ENCODE assay signal across 8 cellular contexts in genomic region chr6:44223471-44224153, GRCh38. TPM values are rescaled to one million over a fixed set of nuclear protein-coding genes. Genes with fewer than 3 reads are reported as not detected.
DNase-seq lines count a peak whose midpoint lies in the region; TF ChIP-seq lines count a peak whose summit lies in the region.

TSS of gene SLC29A1 (plus strand) at chr6:44223595. CDS start at chr6:44227314, 3,719 bp downstream.

- CTCF ChIA-PET in CD4-positive, alpha-beta memory T cell (lab: Charles Lee; ENCODE audit: partially characterized antibody): interaction anchor here (0.9 to 6.8 kb wide), 7 partner anchors 12 to 45 kb away, joined by 3 to 84 read pairs (median 11); partner anchors contain the start of genes HSP90AB1 and SLC35B2

- H3K36me3 ChIP-seq in CD4-positive, alpha-beta memory T cell (ENCODE audit: insufficient read depth, low read length): no peaks in the 10 kb centered on the region
- H3K36me3 ChIP-seq in testis (ENCODE audit: low read depth, missing control alignments): no peaks in the 10 kb centered on the region

- H3K9me3 ChIP-seq in CD4-positive, alpha-beta memory T cell (ENCODE audit: control insufficient read depth in 1 of 2, low read length in 2 of 2): no peaks in the 10 kb centered on the region
- H3K9me3 ChIP-seq in testis: no peaks in the 10 kb centered on the region

- H3K4me1 Mint-ChIP-seq in CD4-positive, alpha-beta memory T cell: peaks cover 7 to 31% (median 20%) of the 10 kb centered on the region in 4 donors

- peak within 1 kb of the TSS; percentile 37 to 86 (median 70) for H3K27ac Mint-ChIP-seq in CD4-positive, alpha-beta memory T cell

- peaks cover 29% of the 10 kb centered on the region for H3K4me1 ChIP-seq in CD4-positive, alpha-beta memory T cell (ENCODE audit: insufficient read depth, low read length)
- peaks cover 77% of the 10 kb centered on the region for H3K4me1 ChIP-seq in testis

- H3K36me3 Mint-ChIP-seq in CD4-positive, alpha-beta memory T cell: no peaks in the 10 kb centered on the region

- no peaks in the 10 kb centered on the region for H3K27me3 ChIP-seq in CD4-positive, alpha-beta memory T cell (ENCODE audit: insufficient read depth, low read length)
- H3K27me3 ChIP-seq in testis: no peaks in the 10 kb centered on the region

- peak within 1 kb of the TSS in 1 of 2 donors; percentile 69 for H3K4me3 ChIP-seq in CD4-positive, alpha-beta memory T cell (ENCODE audit: low read length in 2 of 2)
- peak within 1 kb of the TSS; percentile 62 to 68 for H3K4me3 ChIP-seq in testis

- no peaks in the 10 kb centered on the region for H3K9me3 Mint-ChIP-seq in CD4-positive, alpha-beta memory T cell

- peak; percentile 76 to 83 (median 78) for DNase-seq in CD4-positive, alpha-beta memory T cell
- DNase-seq in GM20000 (ENCODE audit: low spot score) (peak; percentile 97), Kasumi-1 (lab: John Stamatoyannopoulos, UW) (peak; percentile 60 to 69), SK-N-DZ (ENCODE audit: low spot score) (peak; percentile 85), germinal center (ENCODE audit: low spot score) (peak; percentile 97), occipital lobe (lab: John Stamatoyannopoulos, UW) (peak; percentile 43), testis (peak; percentile 84)
- peak; percentile 53 to 85 (median 68) for DNase-seq in activated naive CD4-positive, alpha-beta T cell (lab: John Stamatoyannopoulos, UW)

- POLR2A ChIA-PET in CD4-positive, alpha-beta memory T cell (lab: Charles Lee; ENCODE audit: partially characterized antibody): interaction anchor here (0.9 to 5.3 kb wide), 5 partner anchors 14 to 32 kb away, joined by 3 to 72 read pairs (median 16); partner anchors contain the start of genes HSP90AB1 and SLC35B2

- TF ChIP-seq CTCF in GM20000 (IDR thresholded peaks at IDR 0.05; ENCODE audit: extremely low read depth, missing control alignments): no peak
- TF ChIP-seq CTCF in testis (IDR thresholded peaks at IDR 0.05): peak in 1 of 3 experiments; percentile 2

- no peak for TF ChIP-seq POLR2A in testis (IDR thresholded peaks at IDR 0.05)

- no peak within 1 kb of the TSS for H3K27ac ChIP-seq in CD4-positive, alpha-beta memory T cell (ENCODE audit: low read depth, low read length)
- H3K27ac ChIP-seq in testis: peak within 1 kb of the TSS; percentile 49 to 82

- WGBS in testis, 2 donors: 0 to 1% methylated on average over 6 to 72 of the region's 72 CpGs

- peaks cover 2 to 4% of the 10 kb centered on the region in 2 donors for H3K27me3 Mint-ChIP-seq in CD4-positive, alpha-beta memory T cell

- H3K4me3 Mint-ChIP-seq in CD4-positive, alpha-beta memory T cell: peak within 1 kb of the TSS; percentile 82 to 93 (median 85)

- intact Hi-C loops in CD4-positive, alpha-beta memory T cell (cut with micrococcal nuclease): loop anchor here (1.0 to 2.0 kb wide), 3 partner anchors 14 to 33 kb away; partner anchors contain the start of gene SLC35B2
- intact Hi-C loops in testis (cut with DNase I; ENCODE audit: low total_unique reads): no loop called here

RNA-seq across cellular contexts. Expression of gene SLC29A1, which starts in this region (rescaled TPM):
- total RNA-seq in CD4-positive, alpha-beta memory T cell: 1 to 10 TPM; 2.1 to 3.1 TPM
- 1 to 10 TPM; 3.4 to 3.7 TPM for polyA plus RNA-seq in CD4-positive, alpha-beta memory T cell
- 53.3 and 54.4 TPM in 2 replicates for polyA plus RNA-seq in SK-N-DZ (2014; cell fraction: cytosol; rRNA removed)
- 213 and 272 TPM in 2 replicates for polyA plus RNA-seq in SK-N-DZ (2014; cell fraction: nucleus; rRNA removed)
- total RNA-seq in occipital lobe (5.5 TPM), testis (10 to 100 TPM; 51.3 to 70.0 TPM)
- 41.2 TPM for polyA plus RNA-seq in testis (ENCODE audit: insufficient read depth, low read depth, low replicate concordance)

Comparison
In these comparisons a context has a peak if more than half of its experiments do, and no peak if none do; other contexts are left out.
1. DNase-seq: peak in every context shown above with its lines; median percentile 97 in GM20000; 97 in germinal center; 85 in SK-N-DZ; 84 in testis; 78 in CD4-positive, alpha-beta memory T cell; 68 in activated naive CD4-positive, alpha-beta T cell; 64 in Kasumi-1; 43 in occipital lobe.